11 cellular contexts compared by ENCODE assay signal in genomic region chr9:113622038-113622437, GRCh38.
DNase-seq lines count a peak whose midpoint lies in the region; ATAC-seq, FAIRE-seq and TF ChIP-seq lines count a peak whose summit lies in the region.
"Had no signal": no experiment of that assay in that cellular context is flagged by ENCODE, and none has a peak within 500 bp of the region (broad histone marks: within the 10 kb centered on the region; RNA-seq: fewer than 3 reads in every experiment).

No MANE protein-coding gene starts in this region.

- intact Hi-C loops in dendritic cell treated with granulocyte-macrophage colony-stimulating factor and Interleukin-4, amounts not matched to agents 40 ng/mL and 50 ng/mL, for 4 days (cut with micrococcal nuclease): no loop called here

- DNase-seq in HFFc6 (no peak), neural progenitor cell (ENCODE audit: low spot score) (no peak), 8988T (no peak), SHP77 treated with DMSO at 0.1 percent for 48 hours (lab: John Stamatoyannopoulos, UW) (no peak)
- no peak for DNase-seq in stimulated activated CD4-positive, alpha-beta T cell treated with anti-CD3 and anti-CD28 coated beads, Interleukin-15, amount 100 ng/mL, for 24 hours
- DNase-seq: NCI-H69 had no signal

- H3K36me3 Mint-ChIP-seq in HFFc6 (ENCODE audit: low read depth) (no peaks in the 10 kb centered on the region; the same call in 1 of the 2 replicates), neural progenitor cell (no peaks in the 10 kb centered on the region)
- H3K36me3 Mint-ChIP-seq in dendritic cell treated with granulocyte-macrophage colony-stimulating factor and Interleukin-4, amounts not matched to agents 40 ng/mL and 50 ng/mL, for 4 days (ENCODE audit: low read depth): no peaks in the 10 kb centered on the region

- no peak overlapping the region for H2AFZ ChIP-seq in neural progenitor cell (replicated peaks)

- no peak overlapping the region for H3K9ac ChIP-seq in neural progenitor cell

- no peaks in the 10 kb centered on the region for H3K79me2 ChIP-seq in neural progenitor cell (ENCODE audit: low read depth)

- H3K4me2 ChIP-seq in neural progenitor cell: no peak overlapping the region

- ATAC-seq in GM19467 (IDR thresholded peaks at IDR 0.05; ENCODE audit: unreplicated experiment): no peak

- peaks cover 34% of the 10 kb centered on the region for H3K4me1 ChIP-seq in neural progenitor cell

- TF ChIP-seq CTCF in HFFc6 (IDR thresholded peaks at IDR 0.05) (no peak), neural progenitor cell (IDR thresholded peaks at IDR 0.05) (no peak)

- H3K27ac ChIP-seq in neural progenitor cell: no peak overlapping the region

- H3K4me1 Mint-ChIP-seq in HFFc6 (ENCODE audit: low read depth): peaks cover 89% of the 10 kb centered on the region
- H3K4me1 Mint-ChIP-seq in dendritic cell treated with granulocyte-macrophage colony-stimulating factor and Interleukin-4, amounts not matched to agents 40 ng/mL and 50 ng/mL, for 4 days (ENCODE audit: low read depth): peaks cover 45% of the 10 kb centered on the region
- H3K4me1 Mint-ChIP-seq in neural progenitor cell: peaks cover 53% of the 10 kb centered on the region

- H4K20me1 ChIP-seq in neural progenitor cell (ENCODE audit: low read depth): no peaks in the 10 kb centered on the region

- H3K27ac Mint-ChIP-seq in HFFc6: peak overlapping the region; percentile 100
- H3K27ac Mint-ChIP-seq in dendritic cell treated with granulocyte-macrophage colony-stimulating factor and Interleukin-4, amounts not matched to agents 40 ng/mL and 50 ng/mL, for 4 days: peak overlapping the region; percentile 83
- H3K27ac Mint-ChIP-seq in neural progenitor cell: peak overlapping the region; percentile 47

- no peaks in the 10 kb centered on the region for H3K27me3 ChIP-seq in neural progenitor cell
- H3K27me3 ChIP-seq: ovary had no signal

- peak; percentile 95 for FAIRE-seq in A204.1 (lab: Jason Lieb, UNC)
- FAIRE-seq: TTC549 had no signal

- no peaks in the 10 kb centered on the region for H3K9me3 ChIP-seq in neural progenitor cell (ENCODE audit: low read depth)
- H3K9me3 ChIP-seq: ovary had no signal

- no peaks in the 10 kb centered on the region for H3K9me3 Mint-ChIP-seq in HFFc6
- no peaks in the 10 kb centered on the region for H3K9me3 Mint-ChIP-seq in dendritic cell treated with granulocyte-macrophage colony-stimulating factor and Interleukin-4, amounts not matched to agents 40 ng/mL and 50 ng/mL, for 4 days
- H3K9me3 Mint-ChIP-seq in neural progenitor cell: no peaks in the 10 kb centered on the region

- H3K27me3 Mint-ChIP-seq in HFFc6 (ENCODE audit: insufficient read depth) (peaks cover 2% of the 10 kb centered on the region; the same call in 1 of the 2 replicates), neural progenitor cell (ENCODE audit: insufficient read depth, low read depth) (peaks cover 4% of the 10 kb centered on the region)
- peaks cover 17% of the 10 kb centered on the region for H3K27me3 Mint-ChIP-seq in dendritic cell treated with granulocyte-macrophage colony-stimulating factor and Interleukin-4, amounts not matched to agents 40 ng/mL and 50 ng/mL, for 4 days

- no peak overlapping the region for H3K4me3 ChIP-seq in neural progenitor cell
- H3K4me3 ChIP-seq: ovary had no signal

- H3K36me3 ChIP-seq in neural progenitor cell: no peaks in the 10 kb centered on the region
- H3K36me3 ChIP-seq: ovary had no signal

- peaks cover 7% of the 10 kb centered on the region for H3F3A ChIP-seq in neural progenitor cell (ENCODE audit: low read depth)

- H3K4me3 Mint-ChIP-seq in HFFc6 (peak overlapping the region; percentile 83), neural progenitor cell (peak overlapping the region; percentile 5)
- no peak overlapping the region for H3K4me3 Mint-ChIP-seq in dendritic cell treated with granulocyte-macrophage colony-stimulating factor and Interleukin-4, amounts not matched to agents 40 ng/mL and 50 ng/mL, for 4 days

Comparison
In these comparisons a context has a peak if more than half of its experiments do, and no peak if none do; other contexts are left out.
1. H3K27ac Mint-ChIP-seq: peak in every context shown above with its lines; median percentile 100 in HFFc6; 83 in dendritic cell treated with granulocyte-macrophage colony-stimulating factor and Interleukin-4, amounts not matched to agents 40 ng/mL and 50 ng/mL, for 4 days; 47 in neural progenitor cell.